Comparison of ENCODE assay signal across 8 cellular contexts in the genomic region with DNA sequence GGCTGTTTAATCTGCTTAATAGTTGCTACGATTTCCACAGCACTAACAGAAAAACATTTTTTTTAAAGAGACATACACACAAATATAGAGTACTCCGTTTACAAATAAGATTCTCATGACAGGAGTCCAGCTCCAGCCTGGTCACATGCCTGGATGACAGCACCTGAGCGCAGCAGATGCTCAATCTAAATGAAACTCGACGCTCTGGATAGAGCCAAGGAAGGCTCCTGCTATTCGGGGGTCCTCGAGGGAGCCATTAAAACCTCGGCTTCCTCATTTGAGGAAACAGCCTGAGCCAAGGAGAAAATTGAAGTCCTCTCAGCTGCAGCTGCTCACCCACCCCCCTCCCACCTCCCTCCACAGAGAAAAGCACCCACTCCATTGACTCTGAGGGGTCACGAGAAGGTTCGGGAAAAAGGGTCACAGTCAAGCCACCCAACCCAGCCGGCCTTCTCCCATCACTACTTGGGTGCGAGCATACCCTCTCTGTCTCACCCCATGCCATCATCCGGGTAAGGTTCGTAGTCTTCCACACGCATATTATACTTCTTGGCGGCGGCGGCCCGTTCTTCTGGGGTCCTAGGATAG. TPM values are rescaled to one million over a fixed set of nuclear protein-coding genes. Genes with fewer than 3 reads are reported as not detected.
DNase-seq lines count a peak whose midpoint lies in the region; TF ChIP-seq lines count a peak whose summit lies in the region.

No MANE protein-coding gene starts in this region.

- TF ChIP-seq POLR2A in lower leg skin (IDR thresholded peaks at IDR 0.05) (no peak), tibial nerve (IDR thresholded peaks at IDR 0.05) (no peak)

- no peaks in the 10 kb centered on the region for H4K20me1 ChIP-seq in Karpas-422 (ENCODE audit: insufficient read depth, low read depth, low read length)

- H2AFZ ChIP-seq in Karpas-422 (ENCODE audit: low read length), result peak overlapping the region; percentile 87; the same call in 1 of the 2 replicates

- no peak for TF ChIP-seq EP300 in tibial nerve (IDR thresholded peaks at IDR 0.05)

- intact Hi-C loops in lower leg skin (cut with DNase I; ENCODE audit: low total_unique reads), result no loop called here

- no peaks in the 10 kb centered on the region for H3K9me2 ChIP-seq in Karpas-422 (replicated peaks; ENCODE audit: insufficient read depth, low read length)

- TF ChIP-seq CTCF in GM12875 (IDR thresholded peaks at IDR 0.05; ENCODE audit: borderline replicate concordance, insufficient read depth, low read depth, low read length) (no peak), brain (conservative IDR thresholded peaks at IDR 0.05) (no peak), lower leg skin (IDR thresholded peaks at IDR 0.05) (no peak), tibial nerve (IDR thresholded peaks at IDR 0.05) (no peak)

- H3K4me3 ChIP-seq in GM12875 (ENCODE audit: low read depth, low read length) (peak overlapping the region; percentile 97), Karpas-422 (ENCODE audit: low read length) (peak overlapping the region; percentile 85), lower leg skin (ENCODE audit: low read depth, poor library complexity, severe bottlenecking) (peak overlapping the region; percentile 92), tibial nerve (peak overlapping the region; percentile 55 to 97 (median 82))

- H3K27me3 ChIP-seq in Karpas-422 (ENCODE audit: low read length) (no peaks in the 10 kb centered on the region), tibial nerve (no peaks in the 10 kb centered on the region)

- peaks cover 30% of the 10 kb centered on the region for H3K36me3 Mint-ChIP-seq in brain

- peak overlapping the region; percentile 89 for H3K9ac ChIP-seq in Karpas-422 (ENCODE audit: low read length)

- no peaks in the 10 kb centered on the region for H3K9me3 Mint-ChIP-seq in brain

- H3K27ac Mint-ChIP-seq in brain, result peak overlapping the region; percentile 95 to 100 (median 99)

- peaks cover 18% of the 10 kb centered on the region for H3K4me1 ChIP-seq in Karpas-422 (ENCODE audit: low read length)
- H3K4me1 ChIP-seq in tibial nerve, result peaks cover 0 to 28% (median 12%) of the 10 kb centered on the region in 4 donors

- peak overlapping the region; percentile 86 for H3K4me2 ChIP-seq in Karpas-422 (ENCODE audit: low read depth, low read length, poor library complexity, severe bottlenecking)

- DNase-seq in Karpas-422, result peak; percentile 83
- peak in 1 of 2 donors; percentile 86 for DNase-seq in lower leg skin (ENCODE audit: low spot score in 2 of 2)
- peak in 1 of 2 donors; percentile 9 for DNase-seq in tibial nerve (ENCODE audit: low spot score in 2 of 2)
- no peak for DNase-seq in DMS153 treated with DMSO at 0.1 percent for 48 hours (lab: John Stamatoyannopoulos, UW; ENCODE audit: unreplicated experiment)
- DNase-seq in GM19240 (ENCODE audit: insufficient read length, low spot score), result no peak
- no peak for DNase-seq in NCI-H1417 treated with DMSO at 0.1 percent for 48 hours (lab: John Stamatoyannopoulos, UW)

- H3K36me3 ChIP-seq in Karpas-422 (ENCODE audit: insufficient read depth, low read length) (peaks cover 30% of the 10 kb centered on the region), tibial nerve (peaks cover 0 to 36% (median 6%) of the 10 kb centered on the region in 3 donors)

- H3K4me1 Mint-ChIP-seq in brain, result peaks cover 38% of the 10 kb centered on the region

- H3K79me2 ChIP-seq in Karpas-422 (ENCODE audit: low read length), result peaks cover 37% of the 10 kb centered on the region

- H3K27ac ChIP-seq in Karpas-422 (ENCODE audit: low read length), result peak overlapping the region; percentile 68
- H3K27ac ChIP-seq in tibial nerve, result peak overlapping the region; percentile 66 to 92 (median 86)

- peak overlapping the region; percentile 97 to 100 (median 100) for H3K4me3 Mint-ChIP-seq in brain

- 1% methylated on average over 19 of the region's 19 CpGs for WGBS in lower leg skin, 2 donors
- 1% methylated on average over 19 of the region's 19 CpGs for WGBS in tibial nerve, 2 donors

- H3K27me3 Mint-ChIP-seq in brain, result peaks cover 3% of the 10 kb centered on the region

- no peaks in the 10 kb centered on the region for H3K9me3 ChIP-seq in Karpas-422 (ENCODE audit: low read length)
- no peaks in the 10 kb centered on the region for H3K9me3 ChIP-seq in tibial nerve

RNA-seq across cellular contexts. Expression of gene NDUFB8, which starts 0.7 kb away (rescaled TPM):
- 267 and 500 TPM in 2 replicates for total RNA-seq in Karpas-422 (2014; rRNA removed; shearing (Covaris generic); ENCODE audit: low replicate concordance)
- polyA plus RNA-seq in brain (ENCODE audit: insufficient read depth, low read depth, low replicate concordance), result 433 TPM
- 100 to 1,000 TPM; 128 to 211 (median 177) TPM for total RNA-seq in lower leg skin
- total RNA-seq in tibial nerve, result 100 to 1,000 TPM; 106 to 161 (median 132) TPM

RNA-seq across cellular contexts. Expression of gene HIF1AN, which starts 6.8 kb away (rescaled TPM):
- 14.8 and 19.2 TPM in 2 replicates for total RNA-seq in Karpas-422 (2014; rRNA removed; shearing (Covaris generic); ENCODE audit: low replicate concordance)
- 14.7 TPM for polyA plus RNA-seq in brain (ENCODE audit: insufficient read depth, low read depth, low replicate concordance)
- total RNA-seq in lower leg skin (10 to 100 TPM; 11.9 to 21.0 (median 15.6) TPM), tibial nerve (10 to 100 TPM; 11.8 to 24.0 (median 13.6) TPM)

RNA-seq across cellular contexts. Expression of gene SEC31B, which starts 9.3 kb away (rescaled TPM):
- 23.6 and 26.6 TPM in 2 replicates for total RNA-seq in Karpas-422 (2014; rRNA removed; shearing (Covaris generic); ENCODE audit: low replicate concordance)
- polyA plus RNA-seq in brain (ENCODE audit: insufficient read depth, low read depth, low replicate concordance), result 0.95 TPM
- total RNA-seq in lower leg skin, result 10 to 100 TPM in 1 of 4 donors, 1 to 10 TPM in 3; 2.6 to 11.3 (median 5.8) TPM
- 10 to 100 TPM; 12.7 to 24.9 (median 17.5) TPM for total RNA-seq in tibial nerve
